1 cellular context compared by ENCODE assay signal in genomic region chr4:921830-922331, GRCh38.
TF ChIP-seq lines count a peak whose summit lies in the region.

No MANE protein-coding gene starts in this region.

TF ChIP-seq in SK-N-SH, 30 proteins besides CTCF, POLR2A, EP300 and RAD21 (continued from another document):
- TF ChIP-seq, protein P1, sequence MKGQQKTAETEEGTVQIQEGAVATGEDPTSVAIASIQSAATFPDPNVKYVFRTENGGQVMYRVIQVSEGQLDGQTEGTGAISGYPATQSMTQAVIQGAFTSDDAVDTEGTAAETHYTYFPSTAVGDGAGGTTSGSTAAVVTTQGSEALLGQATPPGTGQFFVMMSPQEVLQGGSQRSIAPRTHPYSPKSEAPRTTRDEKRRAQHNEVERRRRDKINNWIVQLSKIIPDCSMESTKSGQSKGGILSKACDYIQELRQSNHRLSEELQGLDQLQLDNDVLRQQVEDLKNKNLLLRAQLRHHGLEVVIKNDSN (IDR thresholded peaks at IDR 0.05; ENCODE audit: borderline replicate concordance, low read depth) = no peak
